Comparison of ENCODE assay signal across 27 cellular contexts in genomic region chr22:48441553-48441850, GRCh38.
"Had no signal": no experiment of that assay in that cellular context is flagged by ENCODE, and none has a peak within 500 bp of the region (broad histone marks: within the 10 kb centered on the region; RNA-seq: fewer than 3 reads in every experiment).

No MANE protein-coding gene starts in this region.

- H3K9me3 ChIP-seq: neutrophil, pancreas, psoas muscle, right lobe of liver, sigmoid colon, stomach, thoracic aorta, thyroid gland, tibial nerve, upper lobe of left lung, vagina had no signal

- H3K36me3 ChIP-seq: neural progenitor cell, neutrophil, pancreas, right lobe of liver, sigmoid colon, stomach, thoracic aorta, thyroid gland, tibial nerve, upper lobe of left lung, vagina had no signal

- ATAC-seq: naive thymus-derived CD4-positive, alpha-beta T cell; natural killer cell; pancreas; psoas muscle; right cardiac atrium; stimulated activated effector memory CD8-positive, alpha-beta T cell treated with anti-CD3 and anti-CD28 coated beads, Interleukin-12 subunit alpha, Interleukin-12 subunit beta, amount 100 ng/mL, for 72 hours; stimulated activated naive B cell treated with anti-CD40 and anti-IgM and Interleukin-4, amounts not matched to agents 10 μg/mL and 1 μg/mL and 100 μg/mL, for 72 hours had no signal

- H3K9me3 Mint-ChIP-seq: naive thymus-derived CD4-positive, alpha-beta T cell; natural killer cell; nephron; neural progenitor cell; stimulated activated effector memory CD8-positive, alpha-beta T cell treated with anti-CD3 and anti-CD28 coated beads, Interleukin-12 subunit alpha, Interleukin-12 subunit beta, amount 100 ng/mL, for 72 hours; stimulated activated naive B cell treated with anti-CD40 and anti-IgM and Interleukin-4, amounts not matched to agents 10 μg/mL and 1 μg/mL and 100 μg/mL, for 72 hours; stimulated activated naive CD8-positive, alpha-beta T cell treated with anti-CD3 and anti-CD28 coated beads, Interleukin-15, Interleukin-2, amounts not matched to agents 100 ng/mL and 50 ng/mL, for 24 hours had no signal

- H3K27ac Mint-ChIP-seq: naive thymus-derived CD4-positive, alpha-beta T cell; natural killer cell; nephron; neural progenitor cell; stimulated activated naive CD8-positive, alpha-beta T cell treated with anti-CD3 and anti-CD28 coated beads, Interleukin-15, Interleukin-2, amounts not matched to agents 100 ng/mL and 50 ng/mL, for 24 hours had no signal

- H3K36me3 Mint-ChIP-seq: naive thymus-derived CD4-positive, alpha-beta T cell; natural killer cell; neural progenitor cell; stimulated activated effector memory CD8-positive, alpha-beta T cell treated with anti-CD3 and anti-CD28 coated beads, Interleukin-12 subunit alpha, Interleukin-12 subunit beta, amount 100 ng/mL, for 72 hours had no signal

- H3K27ac ChIP-seq: neural progenitor cell, neutrophil, pancreas, psoas muscle, right lobe of liver, sigmoid colon, stomach, thoracic aorta, thyroid gland, tibial nerve, upper lobe of left lung, vagina had no signal

- H3K4me1 Mint-ChIP-seq: natural killer cell; nephron; stimulated activated effector memory CD8-positive, alpha-beta T cell treated with anti-CD3 and anti-CD28 coated beads, Interleukin-12 subunit alpha, Interleukin-12 subunit beta, amount 100 ng/mL, for 72 hours had no signal

- H3K4me3 Mint-ChIP-seq: naive thymus-derived CD4-positive, alpha-beta T cell; natural killer cell; nephron; neural progenitor cell; stimulated activated effector memory CD8-positive, alpha-beta T cell treated with anti-CD3 and anti-CD28 coated beads, Interleukin-12 subunit alpha, Interleukin-12 subunit beta, amount 100 ng/mL, for 72 hours; stimulated activated naive B cell treated with anti-CD40 and anti-IgM and Interleukin-4, amounts not matched to agents 10 μg/mL and 1 μg/mL and 100 μg/mL, for 72 hours; stimulated activated naive CD8-positive, alpha-beta T cell treated with anti-CD3 and anti-CD28 coated beads, Interleukin-15, Interleukin-2, amounts not matched to agents 100 ng/mL and 50 ng/mL, for 24 hours had no signal

- H3K27me3 ChIP-seq: neural progenitor cell, neutrophil, pancreas, right lobe of liver, sigmoid colon, thyroid gland, tibial nerve, upper lobe of left lung, vagina had no signal

- H3K4me1 ChIP-seq: neural progenitor cell, pancreas, psoas muscle, right lobe of liver, sigmoid colon, stomach, thyroid gland, tibial nerve, upper lobe of left lung, vagina had no signal

- H3K4me3 ChIP-seq: neural progenitor cell, pancreas, psoas muscle, right lobe of liver, sigmoid colon, stomach, thoracic aorta, thyroid gland, tibial nerve, upper lobe of left lung, vagina had no signal

- DNase-seq: natural killer cell; nucleus accumbens; pancreas; sigmoid colon; small intestine; stimulated activated CD4-positive, alpha-beta T cell treated with anti-CD3 and anti-CD28 coated beads, Interleukin-15, amount 100 ng/mL, for 24 hours; stimulated activated CD4-positive, alpha-beta T cell treated with anti-CD3 and anti-CD28 coated beads, Interleukin-2, amount 100 ng/mL, for 24 hours; stimulated activated CD4-positive, alpha-beta T cell treated with anti-CD3 and anti-CD28 coated beads, Interleukin-2, amount 100 ng/mL, for 48 hours; stimulated activated CD4-positive, alpha-beta T cell treated with anti-CD3 and anti-CD28 coated beads, Interleukin-4, amount 100 ng/mL, for 24 hours; stimulated activated naive B cell treated with anti-CD40 and anti-IgM and Interleukin-4, amounts not matched to agents 10 μg/mL and 1 μg/mL and 100 μg/mL, for 72 hours; stimulated activated naive CD4-positive, alpha-beta T cell treated with Interleukin-2 at 50 U/mL for 16 hours; stomach; thyroid gland; trophoblast cell had no signal
